ENCODE assay signal across 15 cellular contexts in genomic region chr2:240277073-240277806, GRCh38.
DNase-seq lines count a peak whose midpoint lies in the region; ATAC-seq, FAIRE-seq and TF ChIP-seq lines count a peak whose summit lies in the region.
"Had no signal": no experiment of that assay in that cellular context is flagged by ENCODE, and none has a peak within 500 bp of the region (broad histone marks: within the 10 kb centered on the region; RNA-seq: fewer than 3 reads in every experiment).

No MANE protein-coding gene starts in this region.

- no peak for TF ChIP-seq POLR2A in esophagus muscularis mucosa (IDR thresholded peaks at IDR 0.05; ENCODE audit: low read depth)

- intact Hi-C loops in esophagus muscularis mucosa (cut with DNase I) (no loop called here), pancreas (cut with DNase I) (no loop called here)

- no peak for TF ChIP-seq EP300 in esophagus muscularis mucosa (IDR thresholded peaks at IDR 0.05)

- no peak overlapping the region for H3K4me3 ChIP-seq in MG63
- H3K4me3 ChIP-seq in esophagus muscularis mucosa, result no peak overlapping the region
- no peak overlapping the region for H3K4me3 ChIP-seq in pancreas

- no peak for FAIRE-seq in pancreas (lab: Jason Lieb, UNC)

- H3K9me3 ChIP-seq in MG63 (peaks cover 6% of the 10 kb centered on the region), esophagus muscularis mucosa (peaks cover 0 to 4% (median under 1%) of the 10 kb centered on the region in 4 donors), pancreas (no peaks in the 10 kb centered on the region)

- H3K27ac ChIP-seq in esophagus muscularis mucosa (replicated peaks in 1 of 4) (no peak overlapping the region), pancreas (no peak overlapping the region)
- H3K27ac ChIP-seq: 22Rv1 had no signal

- H3K36me3 ChIP-seq in MG63 (no peaks in the 10 kb centered on the region), esophagus muscularis mucosa (no peaks in the 10 kb centered on the region), pancreas (no peaks in the 10 kb centered on the region)

- WGBS in esophagus muscularis mucosa, result 86% methylated on average over 6 of the region's 8 CpGs
- WGBS in pancreas, 2 donors, result 42 to 43% methylated on average over 8 of the region's 8 CpGs

- H3K27me3 ChIP-seq in MG63, result no peaks in the 10 kb centered on the region; the same call in 1 of the 2 replicates
- H3K27me3 ChIP-seq in esophagus muscularis mucosa, result peaks cover 0 to 34% (median 0%) of the 10 kb centered on the region in 4 donors
- no peaks in the 10 kb centered on the region for H3K27me3 ChIP-seq in pancreas

- DNase-seq in DMS 273 (lab: John Stamatoyannopoulos, UW; ENCODE audit: unreplicated experiment) (peak; percentile 31), DMS 273 treated with DMSO at 0.1 percent for 48 hours (lab: John Stamatoyannopoulos, UW) (no peak), MG63 (peak; percentile 47), esophagus muscularis mucosa (ENCODE audit: extremely low spot score) (peak; percentile 55), pancreas (peak in 5 of 6 donors; percentile 55 to 79 (median 57)), GM10266 (ENCODE audit: extremely low spot score) (no peak), RPMI8226 (no peak)
- no peak for DNase-seq in activated CD4-positive, CD25-positive, alpha-beta regulatory T cell (lab: John Stamatoyannopoulos, UW)
- DNase-seq: activated naive CD4-positive, alpha-beta T cell treated with anti-CD3 and anti-CD28 coated beads, Interleukin-2, amount 50 U/mL, for 16 hours; effector CD8-positive, alpha-beta T cell; NCI-H187 treated with DMSO at 0.1 percent for 48 hours; substantia nigra had no signal

- ATAC-seq in pancreas, result peak; percentile 86 to 95 (median 87)
- ATAC-seq: HCT116, T-cell had no signal

- TF ChIP-seq CTCF in esophagus muscularis mucosa (IDR thresholded peaks at IDR 0.05), result no peak
- TF ChIP-seq CTCF in pancreas (IDR thresholded peaks at IDR 0.05), result no peak
- no peak for TF ChIP-seq CTCF in GM10266 (IDR thresholded peaks at IDR 0.05; ENCODE audit: control insufficient read depth, insufficient read depth, low read depth, missing control alignments)

- H3K4me1 ChIP-seq in esophagus muscularis mucosa (no peaks in the 10 kb centered on the region), pancreas (peaks cover 7 to 9% (median 7%) of the 10 kb centered on the region in 3 donors)

Comparison
In these comparisons a context has a peak if more than half of its experiments do, and no peak if none do; other contexts are left out.
1. DNase-seq: peak in DMS 273 (single experiment), MG63 (single experiment), esophagus muscularis mucosa (single experiment) and pancreas (5 of 6); none in DMS 273 treated with DMSO at 0.1 percent for 48 hours (single experiment), GM10266 (single experiment), activated CD4-positive, CD25-positive, alpha-beta regulatory T cell (0 of 4) and RPMI8226 (single experiment).